In genomic region chr19:21841081-21841783, GRCh38 we compare ENCODE assay signal across 28 cellular contexts. TPM values are rescaled to one million over a fixed set of nuclear protein-coding genes. Genes with fewer than 3 reads are reported as not detected.
"Had no signal": no experiment of that assay in that cellular context is flagged by ENCODE, and none has a peak within 500 bp of the region (broad histone marks: within the 10 kb centered on the region; RNA-seq: fewer than 3 reads in every experiment).

No MANE protein-coding gene starts in this region.

- H3K27me3 ChIP-seq: ascending aorta, cardiac muscle cell, MG63, SJCRH30 had no signal

- DNase-seq: activated CD4-positive, alpha-beta memory T cell treated with anti-CD3 and anti-CD28 coated beads for 36 hours; activated CD4-positive, alpha-beta T cell treated with anti-CD3 and anti-CD28 coated beads, Interleukin-2, amount 10 ng/mL, durations not matched to agents 7 days and 5 days; activated effector memory CD4-positive, alpha-beta T cell treated with Interleukin-2 at 50 U/mL for 16 hours; activated naive CD4-positive, alpha-beta T cell; activated T-cell treated with anti-CD3 and anti-CD28 coated beads, Interleukin-2, amount 50 U/mL, for 1 hour; amygdala; Kasumi-1; KG1; MG63; NCI-H1048; NCI-H1105 treated with DMSO at 0.1 percent for 48 hours; NCI-H1436 treated with DMSO at 0.1 percent for 48 hours; NCI-H1694 treated with DMSO at 0.1 percent for 48 hours; NCI-H2029; NCI-H345; NCI-H524 treated with DMSO at 0.1 percent for 48 hours; SHP77; SJCRH30 had no signal

- H3K27ac ChIP-seq: ascending aorta, cardiac muscle cell, SJCRH30, SK-N-MC had no signal

- H3K4me3 ChIP-seq: ascending aorta, cardiac muscle cell, MG63, SJCRH30, SK-N-MC had no signal

- H3K4me3 Mint-ChIP-seq: activated CD4-positive, alpha-beta memory T cell treated with anti-CD3 and anti-CD28 coated beads for 36 hours; activated CD4-positive, alpha-beta T cell treated with anti-CD3 and anti-CD28 coated beads, Interleukin-2, amount 10 ng/mL, durations not matched to agents 7 days and 5 days; activated naive CD4-positive, alpha-beta T cell treated with anti-CD3 and anti-CD28 coated beads, Interleukin-2, amount 50 U/mL, for 24 hours; activated T-helper 1 cell treated with anti-CD3 and anti-CD28 coated beads, Interleukin-12 subunit alpha, Interleukin-12 subunit beta, Interleukin-2, Interleukin-4 antibody, amounts not matched to agents 30 ng/mL and 10 ng/mL and 1 ng/mL, durations not matched to agents 14 hours and 24 hours and 36 hours; central memory CD8-positive, alpha-beta T cell; T-helper 1 cell treated with Interleukin-12 subunit alpha and Interleukin-12 subunit beta and Interleukin-4 antibody, amounts not matched to agents 30 μg/mL and 1 μg/mL, for 36 hours; T-helper 2 cell treated with Interferon-gamma antibody and Interleukin-4, amounts not matched to agents 5 μg/mL and 100 μg/mL, for 36 hours had no signal

- H3K9me3 Mint-ChIP-seq: activated CD4-positive, alpha-beta memory T cell treated with anti-CD3 and anti-CD28 coated beads for 36 hours; activated naive CD4-positive, alpha-beta T cell treated with anti-CD3 and anti-CD28 coated beads, Interleukin-2, amount 50 U/mL, for 24 hours; central memory CD8-positive, alpha-beta T cell had no signal

- H3K4me1 ChIP-seq: SJCRH30 had no signal

- H3K36me3 ChIP-seq: MG63 had no signal

- H3K27ac Mint-ChIP-seq: activated CD4-positive, alpha-beta memory T cell treated with anti-CD3 and anti-CD28 coated beads for 36 hours; activated CD4-positive, alpha-beta T cell treated with anti-CD3 and anti-CD28 coated beads, Interleukin-2, amount 10 ng/mL, durations not matched to agents 7 days and 5 days; activated naive CD4-positive, alpha-beta T cell treated with anti-CD3 and anti-CD28 coated beads, Interleukin-2, amount 50 U/mL, for 24 hours; activated T-helper 1 cell treated with anti-CD3 and anti-CD28 coated beads, Interleukin-12 subunit alpha, Interleukin-12 subunit beta, Interleukin-2, Interleukin-4 antibody, amounts not matched to agents 30 ng/mL and 10 ng/mL and 1 ng/mL, durations not matched to agents 14 hours and 24 hours and 36 hours; T-helper 1 cell treated with Interleukin-12 subunit alpha and Interleukin-12 subunit beta and Interleukin-4 antibody, amounts not matched to agents 30 μg/mL and 1 μg/mL, for 36 hours; T-helper 2 cell treated with Interferon-gamma antibody and Interleukin-4, amounts not matched to agents 5 μg/mL and 100 μg/mL, for 36 hours had no signal

- ATAC-seq: Panc1 had no signal

- H3K27me3 Mint-ChIP-seq: activated CD4-positive, alpha-beta memory T cell treated with anti-CD3 and anti-CD28 coated beads for 36 hours; activated CD4-positive, alpha-beta T cell treated with anti-CD3 and anti-CD28 coated beads, Interleukin-2, amount 10 ng/mL, durations not matched to agents 7 days and 5 days; activated naive CD4-positive, alpha-beta T cell treated with anti-CD3 and anti-CD28 coated beads, Interleukin-2, amount 50 U/mL, for 24 hours; central memory CD8-positive, alpha-beta T cell had no signal

- H3K9me3 ChIP-seq: ascending aorta, MG63, SJCRH30 had no signal

RNA-seq across cellular contexts. Expression of gene ZNF43, which starts 5.2 kb away (rescaled TPM):
- total RNA-seq: NCI-H460 had no signal
